In the genomic region with DNA sequence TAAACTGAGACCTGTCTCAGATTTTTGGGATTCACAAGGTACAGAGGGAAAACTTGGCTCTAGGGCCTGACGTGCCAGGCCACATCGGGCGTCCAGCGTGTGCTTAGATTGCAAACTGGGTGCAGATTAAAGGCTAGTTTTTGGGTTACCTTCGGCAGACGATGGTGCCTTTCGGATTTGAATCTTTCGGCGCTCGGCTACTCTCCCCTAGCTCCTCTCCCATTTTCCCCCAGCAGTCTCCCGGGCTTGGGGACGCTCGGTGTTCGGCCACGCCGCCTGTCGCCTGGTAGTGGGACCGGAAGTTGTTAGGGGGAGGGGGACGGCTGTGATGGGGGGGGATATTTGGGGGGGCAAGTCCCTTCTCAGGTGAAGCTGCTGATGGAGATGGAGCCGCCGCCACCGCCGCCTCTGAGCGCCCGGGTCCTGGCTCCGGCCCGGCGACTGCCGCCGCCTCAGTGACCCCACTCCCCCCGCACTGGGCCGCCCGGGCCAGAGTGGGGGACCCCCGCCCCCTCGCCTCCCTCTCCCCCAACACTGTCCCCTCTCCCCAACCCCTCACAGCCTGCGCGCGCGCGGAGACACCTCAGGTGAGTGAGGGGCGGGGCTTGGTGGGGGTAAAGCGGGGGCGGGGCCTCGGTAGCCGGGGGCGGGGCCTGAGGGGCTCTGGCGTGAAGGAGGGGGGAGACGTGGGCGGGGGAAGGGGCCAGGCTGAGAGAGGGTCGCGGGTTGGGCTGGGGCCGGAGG, we compare ENCODE assay signal across 8 cellular contexts. TPM values are rescaled to one million over a fixed set of nuclear protein-coding genes. Genes with fewer than 3 reads are reported as not detected.
DNase-seq lines count a peak whose midpoint lies in the region; ATAC-seq and TF ChIP-seq lines count a peak whose summit lies in the region.

No MANE protein-coding gene starts in this region.

- H3K27ac Mint-ChIP-seq in CD8-positive, alpha-beta T cell, result peak overlapping the region; percentile 85
- peak overlapping the region in 5 of 6 donors; percentile 44 to 89 (median 82) for H3K27ac Mint-ChIP-seq in naive B cell

- CTCF ChIA-PET in CD8-positive, alpha-beta T cell (lab: Charles Lee), result interaction anchor here (1.2 to 1.6 kb wide), 3 partner anchors 9 to 96 kb away, joined by 3 to 6 read pairs (median 4); partner anchors contain the start of gene PA2G4

- no peaks in the 10 kb centered on the region for H3K36me3 ChIP-seq in CD8-positive, alpha-beta T cell (ENCODE audit: insufficient read depth, low read length)
- no peaks in the 10 kb centered on the region for H3K36me3 ChIP-seq in KMS-11 (ENCODE audit: insufficient read depth)

- no peaks in the 10 kb centered on the region for H3K9me3 ChIP-seq in CD8-positive, alpha-beta T cell (ENCODE audit: low read length)

- no peaks in the 10 kb centered on the region for H3K27me3 Mint-ChIP-seq in CD8-positive, alpha-beta T cell (ENCODE audit: low read depth)
- no peaks in the 10 kb centered on the region for H3K27me3 Mint-ChIP-seq in naive B cell

- DNase-seq in CD8-positive, alpha-beta T cell, result peak; percentile 26 to 80 (median 70)
- DNase-seq in RPMI7951 (ENCODE audit: low read depth) (peak; percentile 85), fibroblast of mammary gland (ENCODE audit: low read depth) (peak; percentile 78), naive B cell (peak; percentile 56)
- DNase-seq in activated T-helper 1 cell treated with anti-CD3 and anti-CD28 coated beads, Interleukin-2, amount 50 U/mL, for 16 hours (ENCODE audit: low read depth in 1 of 2, low spot score in 1 of 2), result peak; percentile 52 to 59
- DNase-seq in stimulated activated CD8-positive, alpha-beta memory T cell treated with anti-CD3 and anti-CD28 coated beads, Interleukin-7, amount 100 ng/mL, for 4 hours (ENCODE audit: low read depth in 2 of 2), result peak; percentile 41 to 62

- H3K27me3 ChIP-seq in CD8-positive, alpha-beta T cell (ENCODE audit: insufficient read depth, low read length), result no peaks in the 10 kb centered on the region
- H3K27me3 ChIP-seq in KMS-11 (ENCODE audit: insufficient read depth, low read depth), result no peaks in the 10 kb centered on the region

- H2AFZ ChIP-seq in KMS-11 (ENCODE audit: low read depth), result peak overlapping the region; percentile 94

- H4K20me1 ChIP-seq in KMS-11 (ENCODE audit: insufficient read depth), result no peaks in the 10 kb centered on the region

- H3K9ac ChIP-seq in KMS-11, result peak overlapping the region; percentile 39

- H3K79me2 ChIP-seq in KMS-11 (ENCODE audit: insufficient read depth, low read depth), result no peaks in the 10 kb centered on the region

- no peaks in the 10 kb centered on the region for H3K9me3 Mint-ChIP-seq in CD8-positive, alpha-beta T cell
- no peaks in the 10 kb centered on the region for H3K9me3 Mint-ChIP-seq in naive B cell

- peaks cover 15% of the 10 kb centered on the region for H3K4me1 ChIP-seq in CD8-positive, alpha-beta T cell (ENCODE audit: insufficient read depth, low read length)
- H3K4me1 ChIP-seq in KMS-11 (ENCODE audit: low read depth, poor library complexity, severe bottlenecking), result peaks cover 10% of the 10 kb centered on the region

- peak overlapping the region; percentile 53 for H3K4me3 ChIP-seq in CD8-positive, alpha-beta T cell (ENCODE audit: low read depth, low read length)
- H3K4me3 ChIP-seq in KMS-11 (IDR thresholded peaks at IDR 0.05; ENCODE audit: insufficient read depth, low read depth, low read length) (peak overlapping the region; percentile 68), fibroblast of mammary gland (ENCODE audit: control insufficient read depth, low read depth, low read length) (peak overlapping the region; percentile 72)

- POLR2A ChIA-PET in CD8-positive, alpha-beta T cell (lab: Charles Lee), result interaction anchor here (0.6 to 2.6 kb wide), 7 partner anchors 11 to 278 kb away, joined by 3 to 11 read pairs (median 4); partner anchors contain the start of genes PA2G4, RAB5B and SMARCC2

- peak overlapping the region; percentile 80 for H3K4me3 Mint-ChIP-seq in CD8-positive, alpha-beta T cell
- peak overlapping the region; percentile 82 to 95 (median 92) for H3K4me3 Mint-ChIP-seq in naive B cell

- ATAC-seq in CD8-positive, alpha-beta T cell, result peak; percentile 94
- ATAC-seq in GM21390 (IDR thresholded peaks at IDR 0.05; ENCODE audit: unreplicated experiment) (peak; percentile 59), naive B cell (ENCODE audit: low read depth in 2 of 2) (peak; percentile 85 to 86)

- H3K4me1 Mint-ChIP-seq in CD8-positive, alpha-beta T cell (ENCODE audit: low read depth), result peaks cover 23% of the 10 kb centered on the region
- H3K4me1 Mint-ChIP-seq in naive B cell, result peaks cover 14 to 21% (median 20%) of the 10 kb centered on the region in 3 donors

- peak overlapping the region; percentile 87 for H3K4me2 ChIP-seq in KMS-11

- intact Hi-C loops in CD8-positive, alpha-beta T cell (cut with DNase I, micrococcal nuclease), result loop anchor here in 1 of 2 experiments (1.0 to 5.0 kb wide), 2 partner anchors 34 to 35 kb away; partner anchors contain the start of genes RAB5B and RPS26

- H3K27ac ChIP-seq in CD8-positive, alpha-beta T cell (ENCODE audit: low read depth, low read length), result peak overlapping the region; percentile 35
- peak overlapping the region; percentile 10; the same call in 1 of the 2 replicates for H3K27ac ChIP-seq in KMS-11

- H3K36me3 Mint-ChIP-seq in CD8-positive, alpha-beta T cell, result peaks cover 4% of the 10 kb centered on the region
- H3K36me3 Mint-ChIP-seq in naive B cell, result no peaks in the 10 kb centered on the region

- no peak for TF ChIP-seq CTCF in CD8-positive, alpha-beta T cell (IDR thresholded peaks at IDR 0.05)
- TF ChIP-seq CTCF in KMS-11 (conservative IDR thresholded peaks at IDR 0.05; ENCODE audit: low read depth, low read length), result no peak
- TF ChIP-seq CTCF in fibroblast of mammary gland (conservative IDR thresholded peaks at IDR 0.05; ENCODE audit: control insufficient read depth, insufficient read depth, low read depth, low read length), result no peak

RNA-seq across cellular contexts. Expression of gene SUOX, which starts 10.2 kb away (rescaled TPM):
- total RNA-seq in CD8-positive, alpha-beta T cell, result 1 to 10 TPM in 1 of 2 experiments, under 1 TPM in 1; 0.72 to 1.2 TPM
- total RNA-seq in RPMI7951 (2014; rRNA removed; shearing (Covaris generic)), result 10.7 and 13.6 TPM in 2 replicates
- polyA plus RNA-seq in naive B cell (ENCODE audit: low read depth in 6 of 6), result under 1 TPM in 4 of 6 donors, not detected in 2; 0.18 to 0.58 (median 0.31) TPM

RNA-seq across cellular contexts. Expression of gene IKZF4, which starts 13.5 kb away (rescaled TPM):
- 1 to 10 TPM; 2.2 to 2.5 TPM for total RNA-seq in CD8-positive, alpha-beta T cell
- total RNA-seq in RPMI7951 (2014; rRNA removed; shearing (Covaris generic)), result 0.78 and 1.8 TPM in 2 replicates
- polyA plus RNA-seq in naive B cell (ENCODE audit: low read depth in 6 of 6), result under 1 TPM in 5 of 6 donors, not detected in 1; 0.14 to 0.32 (median 0.25) TPM

RNA-seq across cellular contexts. Expression of gene RAB5B, which starts 33.4 kb away (rescaled TPM):
- total RNA-seq in CD8-positive, alpha-beta T cell, result 10 to 100 TPM; 16.1 to 16.8 TPM
- 39.2 and 45.1 TPM in 2 replicates for total RNA-seq in RPMI7951 (2014; rRNA removed; shearing (Covaris generic))
- 10 to 100 TPM; 58.4 to 77.7 (median 68.8) TPM for polyA plus RNA-seq in naive B cell (ENCODE audit: low read depth in 6 of 6)

RNA-seq across cellular contexts. Expression of gene RPS26, which starts 34.4 kb away (rescaled TPM):
- total RNA-seq in CD8-positive, alpha-beta T cell, result 10 to 100 TPM; 33.8 to 36.7 TPM
- total RNA-seq in RPMI7951 (2014; rRNA removed; shearing (Covaris generic)), result 1,489 and 2,299 TPM in 2 replicates
- polyA plus RNA-seq in naive B cell (ENCODE audit: low read depth in 6 of 6), result 100 to 1,000 TPM; 199 to 764 (median 532) TPM

RNA-seq across cellular contexts. Expression of gene CDK2, which starts 40.7 kb away (rescaled TPM):
- 10 to 100 TPM; 12.8 to 13.5 TPM for total RNA-seq in CD8-positive, alpha-beta T cell
- total RNA-seq in RPMI7951 (2014; rRNA removed; shearing (Covaris generic)), result 54.7 and 85.4 TPM in 2 replicates
- 10 to 100 TPM in 5 of 6 donors, 1 to 10 TPM in 1; 10.0 to 18.6 (median 11.9) TPM for polyA plus RNA-seq in naive B cell (ENCODE audit: low read depth in 6 of 6)

Comparison
In these comparisons a context has a peak if more than half of its experiments do, and no peak if none do; other contexts are left out.
1. Peak in every context shown above with its lines: DNase-seq, ATAC-seq, H3K4me3 ChIP-seq and H3K27ac ChIP-seq.